ENCODE assay signal across 2 cellular contexts in the genomic region with DNA sequence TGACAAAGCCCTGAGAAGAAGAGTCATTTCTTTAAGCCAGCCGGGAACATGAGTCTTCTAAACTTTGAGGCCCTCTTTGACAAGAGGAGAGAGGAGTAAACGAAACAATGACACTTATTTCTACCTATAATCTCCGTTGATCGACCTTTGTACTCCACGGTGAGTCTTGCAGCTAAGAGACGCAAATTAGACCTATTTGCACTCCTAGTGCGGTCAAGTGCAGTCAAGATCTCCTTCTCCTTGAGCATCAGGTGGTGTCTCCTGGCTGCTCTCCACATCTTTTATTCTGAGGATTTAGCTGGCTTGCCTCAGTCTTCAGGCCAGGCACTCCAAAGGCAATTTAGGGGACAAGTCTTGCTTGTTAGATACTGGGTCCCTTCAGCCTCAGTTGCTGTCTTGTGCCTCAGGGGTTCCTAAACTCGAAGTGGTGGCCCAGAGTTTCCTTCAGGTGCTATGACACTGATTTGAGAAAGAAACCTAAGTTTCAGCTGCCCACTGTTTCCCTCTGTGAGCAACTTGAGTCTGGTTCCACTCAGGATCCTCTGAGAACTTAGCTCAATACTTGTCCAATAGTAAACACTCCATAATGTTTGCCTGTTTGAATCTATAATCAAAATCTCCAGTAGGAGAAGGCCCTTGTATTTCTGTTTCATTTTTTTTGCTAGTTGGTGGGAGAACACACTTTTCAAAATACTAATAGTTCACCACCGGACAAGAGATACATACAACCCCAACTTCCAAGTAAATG.
TF ChIP-seq lines count a peak whose summit lies in the region.

No MANE protein-coding gene starts in this region.

TF ChIP-seq in SK-N-SH, 30 proteins besides CTCF, POLR2A, EP300 and RAD21 (continued from another document):
- TF ChIP-seq, protein P1, sequence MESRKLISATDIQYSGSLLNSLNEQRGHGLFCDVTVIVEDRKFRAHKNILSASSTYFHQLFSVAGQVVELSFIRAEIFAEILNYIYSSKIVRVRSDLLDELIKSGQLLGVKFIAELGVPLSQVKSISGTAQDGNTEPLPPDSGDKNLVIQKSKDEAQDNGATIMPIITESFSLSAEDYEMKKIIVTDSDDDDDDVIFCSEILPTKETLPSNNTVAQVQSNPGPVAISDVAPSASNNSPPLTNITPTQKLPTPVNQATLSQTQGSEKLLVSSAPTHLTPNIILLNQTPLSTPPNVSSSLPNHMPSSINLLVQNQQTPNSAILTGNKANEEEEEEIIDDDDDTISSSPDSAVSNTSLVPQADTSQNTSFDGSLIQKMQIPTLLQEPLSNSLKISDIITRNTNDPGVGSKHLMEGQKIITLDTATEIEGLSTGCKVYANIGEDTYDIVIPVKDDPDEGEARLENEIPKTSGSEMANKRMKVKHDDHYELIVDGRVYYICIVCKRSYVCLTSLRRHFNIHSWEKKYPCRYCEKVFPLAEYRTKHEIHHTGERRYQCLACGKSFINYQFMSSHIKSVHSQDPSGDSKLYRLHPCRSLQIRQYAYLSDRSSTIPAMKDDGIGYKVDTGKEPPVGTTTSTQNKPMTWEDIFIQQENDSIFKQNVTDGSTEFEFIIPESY (IDR thresholded peaks at IDR 0.05; ENCODE audit: borderline replicate concordance, low read depth), result no peak
- no peak for TF ChIP-seq USF2 (IDR thresholded peaks at IDR 0.05; ENCODE audit: borderline replicate concordance, low read depth, low read length)
- TF ChIP-seq, protein P2, sequence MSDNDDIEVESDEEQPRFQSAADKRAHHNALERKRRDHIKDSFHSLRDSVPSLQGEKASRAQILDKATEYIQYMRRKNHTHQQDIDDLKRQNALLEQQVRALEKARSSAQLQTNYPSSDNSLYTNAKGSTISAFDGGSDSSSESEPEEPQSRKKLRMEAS (IDR thresholded peaks at IDR 0.05; ENCODE audit: low read depth), result no peak
- TF ChIP-seq, protein P3, sequence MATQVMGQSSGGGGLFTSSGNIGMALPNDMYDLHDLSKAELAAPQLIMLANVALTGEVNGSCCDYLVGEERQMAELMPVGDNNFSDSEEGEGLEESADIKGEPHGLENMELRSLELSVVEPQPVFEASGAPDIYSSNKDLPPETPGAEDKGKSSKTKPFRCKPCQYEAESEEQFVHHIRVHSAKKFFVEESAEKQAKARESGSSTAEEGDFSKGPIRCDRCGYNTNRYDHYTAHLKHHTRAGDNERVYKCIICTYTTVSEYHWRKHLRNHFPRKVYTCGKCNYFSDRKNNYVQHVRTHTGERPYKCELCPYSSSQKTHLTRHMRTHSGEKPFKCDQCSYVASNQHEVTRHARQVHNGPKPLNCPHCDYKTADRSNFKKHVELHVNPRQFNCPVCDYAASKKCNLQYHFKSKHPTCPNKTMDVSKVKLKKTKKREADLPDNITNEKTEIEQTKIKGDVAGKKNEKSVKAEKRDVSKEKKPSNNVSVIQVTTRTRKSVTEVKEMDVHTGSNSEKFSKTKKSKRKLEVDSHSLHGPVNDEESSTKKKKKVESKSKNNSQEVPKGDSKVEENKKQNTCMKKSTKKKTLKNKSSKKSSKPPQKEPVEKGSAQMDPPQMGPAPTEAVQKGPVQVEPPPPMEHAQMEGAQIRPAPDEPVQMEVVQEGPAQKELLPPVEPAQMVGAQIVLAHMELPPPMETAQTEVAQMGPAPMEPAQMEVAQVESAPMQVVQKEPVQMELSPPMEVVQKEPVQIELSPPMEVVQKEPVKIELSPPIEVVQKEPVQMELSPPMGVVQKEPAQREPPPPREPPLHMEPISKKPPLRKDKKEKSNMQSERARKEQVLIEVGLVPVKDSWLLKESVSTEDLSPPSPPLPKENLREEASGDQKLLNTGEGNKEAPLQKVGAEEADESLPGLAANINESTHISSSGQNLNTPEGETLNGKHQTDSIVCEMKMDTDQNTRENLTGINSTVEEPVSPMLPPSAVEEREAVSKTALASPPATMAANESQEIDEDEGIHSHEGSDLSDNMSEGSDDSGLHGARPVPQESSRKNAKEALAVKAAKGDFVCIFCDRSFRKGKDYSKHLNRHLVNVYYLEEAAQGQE (IDR thresholded peaks at IDR 0.05; ENCODE audit: low read depth, low read length), result no peak
- no peak for TF ChIP-seq USF1 (IDR thresholded peaks at IDR 0.05; ENCODE audit: borderline replicate concordance, low read depth)
- no peak for TF ChIP-seq EZH2phosphoT487 (IDR thresholded peaks at IDR 0.05; ENCODE audit: borderline replicate concordance, low read depth)
- TF ChIP-seq SIN3A (IDR thresholded peaks at IDR 0.05; ENCODE audit: borderline replicate concordance, low read depth, low read length), result no peak
- TF ChIP-seq FOXJ3 (CRISPR knock-in tag; IDR thresholded peaks at IDR 0.05), result no peak
- no peak for TF ChIP-seq MEF2A (IDR thresholded peaks at IDR 0.05; ENCODE audit: borderline replicate concordance, low read depth)
- no peak for TF ChIP-seq GATA2 (CRISPR knock-in tag; IDR thresholded peaks at IDR 0.05)
- no peak for TF ChIP-seq FOXM1 (IDR thresholded peaks at IDR 0.05; ENCODE audit: low read depth)
- no peak for TF ChIP-seq TEAD4 (IDR thresholded peaks at IDR 0.05; ENCODE audit: borderline replicate concordance, insufficient read depth)

TF ChIP-seq in SK-N-SH treated with all-trans-retinoic acid at 6 μM for 48 hours, 23 proteins besides CTCF, POLR2A, EP300 and RAD21:
- TF ChIP-seq ZNF8 (CRISPR knock-in tag; IDR thresholded peaks at IDR 0.05) (no peak), RARB (CRISPR knock-in tag; IDR thresholded peaks at IDR 0.05) (no peak), TCF4 (CRISPR knock-in tag; IDR thresholded peaks at IDR 0.05; ENCODE audit: borderline replicate concordance) (no peak), CSDC2 (CRISPR knock-in tag; IDR thresholded peaks at IDR 0.05) (no peak), BACH2 (CRISPR knock-in tag; IDR thresholded peaks at IDR 0.05; ENCODE audit: borderline replicate concordance) (no peak), CSRNP3 (CRISPR knock-in tag; IDR thresholded peaks at IDR 0.05) (no peak), ESRRG (CRISPR knock-in tag; IDR thresholded peaks at IDR 0.05) (no peak), ARNTL (CRISPR knock-in tag; IDR thresholded peaks at IDR 0.05; ENCODE audit: borderline replicate concordance, low read depth) (no peak), ZFP3 (CRISPR knock-in tag; IDR thresholded peaks at IDR 0.05) (no peak), ZC3H10 (CRISPR knock-in tag; IDR thresholded peaks at IDR 0.05) (no peak), PATZ1 (CRISPR knock-in tag; IDR thresholded peaks at IDR 0.05; ENCODE audit: borderline replicate concordance) (no peak)
TF ChIP-seq in SK-N-SH treated with all-trans-retinoic acid at 6 μM for 48 hours: peak in this region for 0.
